Comparison of ENCODE assay signal across 8 cellular contexts in the genomic region with DNA sequence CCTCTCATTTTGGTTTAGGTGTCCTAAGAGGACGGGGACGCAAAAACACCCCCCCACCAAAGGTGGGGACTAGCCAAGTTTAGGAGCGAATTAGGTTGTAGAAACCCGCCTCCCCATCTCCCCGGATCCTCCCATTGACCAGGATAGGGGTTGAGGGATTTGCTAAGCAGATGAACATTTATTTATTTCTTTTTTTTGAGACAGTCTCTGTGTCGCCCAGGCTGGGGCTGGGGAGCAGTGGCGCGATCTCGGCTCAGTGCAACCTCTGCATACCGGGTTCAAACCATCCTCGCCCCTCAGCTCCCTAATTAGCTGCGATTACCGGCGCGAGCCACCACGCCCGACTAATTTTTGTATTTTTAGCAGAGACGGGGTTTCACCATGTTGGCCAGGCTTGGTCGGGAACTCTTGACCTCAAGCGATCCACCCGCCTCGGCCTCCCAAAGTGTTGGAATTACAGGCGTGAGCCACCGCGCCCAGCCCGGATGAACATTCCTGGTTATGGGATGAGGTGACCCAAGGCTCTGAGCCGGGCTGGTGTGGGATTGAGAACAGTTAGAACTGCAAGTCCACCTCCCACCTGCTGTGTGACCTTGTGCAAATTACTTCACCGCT. TPM values are rescaled to one million over a fixed set of nuclear protein-coding genes. Genes with fewer than 3 reads are reported as not detected.
DNase-seq lines count a peak whose midpoint lies in the region; ATAC-seq, FAIRE-seq and TF ChIP-seq lines count a peak whose summit lies in the region.

No MANE protein-coding gene starts in this region.

- POLR2A ChIA-PET in H1 (lab: Charles Lee; ENCODE audit: partially characterized antibody) = interaction anchor here (1.0 to 1.7 kb wide), 4 partner anchors 9 to 53 kb away, joined by 3 to 5 read pairs (median 4); no protein-coding TSS in a partner anchor

- peak; percentile 47 for DNase-seq in activated CD8-positive, alpha-beta memory T cell treated with anti-CD3 and anti-CD28 coated beads, Interleukin-2, amount 10 ng/mL, durations not matched to agents 7 days and 5 days
- no peak for DNase-seq in activated CD8-positive, alpha-beta memory T cell treated with anti-CD3 and anti-CD28 coated beads, Interleukin-2, amount 50 U/mL, for 48 hours
- peak; percentile 56 for DNase-seq in RPMI7951 (ENCODE audit: low read depth)
- DNase-seq in H1 (ENCODE audit: low read depth in 1 of 2, low spot score in 2 of 2) = peak in 1 of 2 experiments; percentile 45
- DNase-seq in cerebellar nuclear complex (lab: John Stamatoyannopoulos, UW) = no peak
- DNase-seq in H4 (ENCODE audit: low spot score) = no peak

- no peak for TF ChIP-seq POLR2A in H1 (IDR thresholded peaks at IDR 0.05; ENCODE audit: control extremely low read depth in 1 of 2, low read depth in 2 of 2, low read length in 2 of 2)

- no peaks in the 10 kb centered on the region for H3K9me3 ChIP-seq in H1 (ENCODE audit: insufficient read depth in 2 of 2, low read depth in 1 of 2, low read length in 1 of 2)
- no peaks in the 10 kb centered on the region for H3K9me3 ChIP-seq in mucosa of stomach (ENCODE audit: control insufficient read depth, low read length)

- H3K27ac ChIP-seq in H1 (ENCODE audit: low read depth, low read length) = peak overlapping the region; percentile 98

- H4K8ac ChIP-seq in H1 (ENCODE audit: extremely low read depth, insufficient read depth, low read length) = peak overlapping the region; percentile 99; the same call in 1 of the 2 replicates

- peak overlapping the region; percentile 69 for H4K5ac ChIP-seq in H1 (ENCODE audit: insufficient read length, low read depth, low read length)

- H4K20me1 ChIP-seq in H1 (replicated peaks in 1 of 2; ENCODE audit: control insufficient read depth in 1 of 2, insufficient read depth in 2 of 2, low read length in 2 of 2) = peaks cover 9 to 12% of the 10 kb centered on the region in 2 experiments

- CTCF ChIA-PET in activated CD8-positive, alpha-beta memory T cell treated with anti-CD3 and anti-CD28 coated beads, Interleukin-2, amount 10 ng/mL, durations not matched to agents 7 days and 5 days (lab: Charles Lee) = no interaction called here
- CTCF ChIA-PET in H1 (lab: Charles Lee; ENCODE audit: partially characterized antibody) = interaction anchor here (2.8 kb wide), 1 partner anchor 14 kb away, joined by 16 read pairs; no protein-coding TSS in a partner anchor

- H3K27ac Mint-ChIP-seq in activated CD8-positive, alpha-beta memory T cell treated with anti-CD3 and anti-CD28 coated beads, Interleukin-2, amount 10 ng/mL, durations not matched to agents 7 days and 5 days = peak overlapping the region; percentile 96

- H2AK5ac ChIP-seq in H1 (ENCODE audit: low read depth, low read length) = no peak overlapping the region; the same call in 1 of the 2 replicates

- H3K36me3 ChIP-seq in H1 (ENCODE audit: control insufficient read depth in 2 of 4, insufficient read depth in 4 of 4, low read length in 3 of 4) = peaks cover 4 to 18% (median 10%) of the 10 kb centered on the region in 4 experiments; a peak in 7 of 8 replicates
- no peaks in the 10 kb centered on the region for H3K36me3 ChIP-seq in mucosa of stomach (ENCODE audit: control insufficient read depth, insufficient read depth, low read length)

- H2BK12ac ChIP-seq in H1 (ENCODE audit: low read depth, low read length) = no peak overlapping the region; the same call in 1 of the 2 replicates

- H3K79me1 ChIP-seq in H1 (ENCODE audit: low read depth, low read length) = peaks cover 14% of the 10 kb centered on the region

- H3K4me1 ChIP-seq in H1 (replicated peaks in 1 of 4; ENCODE audit: control insufficient read depth in 3 of 4, insufficient read depth in 4 of 4, low read length in 3 of 4) (peaks cover 3 to 8% (median 5%) of the 10 kb centered on the region in 4 experiments), mucosa of stomach (ENCODE audit: control insufficient read depth, insufficient read depth, low read length) (peaks cover 23% of the 10 kb centered on the region)

- no peak for ATAC-seq in activated CD8-positive, alpha-beta memory T cell treated with anti-CD3 and anti-CD28 coated beads, Interleukin-2, amount 10 ng/mL, durations not matched to agents 7 days and 5 days
- no peak for ATAC-seq in GM18520 (IDR thresholded peaks at IDR 0.05; ENCODE audit: unreplicated experiment)

- no peak overlapping the region for H3K23ac ChIP-seq in H1 (ENCODE audit: insufficient read length)

- no peak for TF ChIP-seq RAD21 in H1 (IDR thresholded peaks at IDR 0.05 in 1 of 2, conservative IDR thresholded peaks at IDR 0.05 in 1 of 2; ENCODE audit: low read depth in 2 of 2, low read length in 2 of 2)

- no peaks in the 10 kb centered on the region for H3K27me3 ChIP-seq in H1 (replicated peaks in 1 of 4; ENCODE audit: control insufficient read depth in 3 of 4, extremely low read depth in 1 of 4, insufficient read depth in 3 of 4, low read length in 3 of 4)
- no peaks in the 10 kb centered on the region for H3K27me3 ChIP-seq in mucosa of stomach (ENCODE audit: control insufficient read depth, insufficient read depth, low read length)

- H3K4me1 Mint-ChIP-seq in activated CD8-positive, alpha-beta memory T cell treated with anti-CD3 and anti-CD28 coated beads, Interleukin-2, amount 10 ng/mL, durations not matched to agents 7 days and 5 days = peaks cover 26% of the 10 kb centered on the region

- no peak overlapping the region for H2AFZ ChIP-seq in H1 (ENCODE audit: low read length)

- no peak overlapping the region for H2BK15ac ChIP-seq in H1 (ENCODE audit: low read length)

- H2BK20ac ChIP-seq in H1 (ENCODE audit: low read length) = no peak overlapping the region

- FAIRE-seq in H1 (lab: Jason Lieb, UNC) = no peak

- peak overlapping the region; percentile 93 for H3K4ac ChIP-seq in H1 (replicated peaks; ENCODE audit: insufficient read length, low read depth, low read length)

- TF ChIP-seq CTCF in H1 (IDR thresholded peaks at IDR 0.05; ENCODE audit: control extremely low read depth in 1 of 3, insufficient read depth in 1 of 3, low read depth in 1 of 3, low read length in 3 of 3) = no peak

- peak overlapping the region; percentile 83 for H3K18ac ChIP-seq in H1 (ENCODE audit: extremely low read depth, low read length)

- H2BK5ac ChIP-seq in H1 (ENCODE audit: low read depth, low read length) = peak overlapping the region; percentile 98

- peaks cover 27 to 55% of the 10 kb centered on the region in 2 experiments for H3K79me2 ChIP-seq in H1 (ENCODE audit: control insufficient read depth in 1 of 2, insufficient read depth in 2 of 2, low read length in 2 of 2)

- H3K9ac ChIP-seq in H1 (replicated peaks in 1 of 4; ENCODE audit: extremely low read depth in 1 of 4, low read depth in 3 of 4, low read length in 3 of 4) (peak overlapping the region; percentile 75 to 98 (median 90)), mucosa of stomach (ENCODE audit: low read length) (peak overlapping the region; percentile 94)

- peaks cover 15% of the 10 kb centered on the region for H3K23me2 ChIP-seq in H1 (ENCODE audit: low read depth, low read length)

- H4K91ac ChIP-seq in H1 (replicated peaks; ENCODE audit: insufficient read length, low read length) = peak overlapping the region; percentile 48

- H3K56ac ChIP-seq in H1 (replicated peaks; ENCODE audit: insufficient read length, low read depth, low read length) = peak overlapping the region; percentile 92

- peak overlapping the region; percentile 67 for H3K14ac ChIP-seq in H1 (ENCODE audit: insufficient read length)

- no peak overlapping the region for H2BK120ac ChIP-seq in H1 (replicated peaks; ENCODE audit: low read depth, low read length)

- H3K36me3 Mint-ChIP-seq in activated CD8-positive, alpha-beta memory T cell treated with anti-CD3 and anti-CD28 coated beads, Interleukin-2, amount 10 ng/mL, durations not matched to agents 7 days and 5 days = peaks cover 41% of the 10 kb centered on the region

- peak overlapping the region; percentile 85 to 95 for H3K4me2 ChIP-seq in H1 (ENCODE audit: insufficient read depth in 1 of 2, low read depth in 2 of 2, low read length in 2 of 2)

- peak overlapping the region; percentile 86 for H3K4me3 Mint-ChIP-seq in activated CD8-positive, alpha-beta memory T cell treated with anti-CD3 and anti-CD28 coated beads, Interleukin-2, amount 10 ng/mL, durations not matched to agents 7 days and 5 days

- H3K9me3 Mint-ChIP-seq in activated CD8-positive, alpha-beta memory T cell treated with anti-CD3 and anti-CD28 coated beads, Interleukin-2, amount 10 ng/mL, durations not matched to agents 7 days and 5 days (ENCODE audit: low read depth) = peaks cover 4% of the 10 kb centered on the region

- H3K27me3 Mint-ChIP-seq in activated CD8-positive, alpha-beta memory T cell treated with anti-CD3 and anti-CD28 coated beads, Interleukin-2, amount 10 ng/mL, durations not matched to agents 7 days and 5 days = no peaks in the 10 kb centered on the region

- no peak for TF ChIP-seq EP300 in H1 (IDR thresholded peaks at IDR 0.05; ENCODE audit: borderline replicate concordance in 1 of 2, low read depth in 2 of 2, low read length in 2 of 2)

- H3K4me3 ChIP-seq in H1 (ENCODE audit: extremely low read depth in 1 of 4, insufficient read depth in 2 of 4, low read depth in 3 of 4, low read length in 4 of 4) (peak overlapping the region; percentile 71 to 95 (median 88)), mucosa of stomach (ENCODE audit: low read length) (peak overlapping the region; percentile 65)

- 10% methylated on average over 28 of the region's 28 CpGs; no CpG with 5 or more reads in 1 of the 2 experiments for WGBS in H1 (ENCODE audit: extremely low coverage in 1 of 2, insufficient coverage in 1 of 2, insufficient read length in 1 of 2, insufficient replicate concordance in 2 of 2, low coverage in 1 of 2, low lambda C conversion rate in 2 of 2, missing lambda C conversion rate in 1 of 2), 2 experiments

RNA-seq across cellular contexts. Expression of a gene that starts 0.9 kb away (rescaled TPM):
- 100 to 1,000 TPM; 168 to 207 TPM for total RNA-seq in activated CD8-positive, alpha-beta memory T cell treated with anti-CD3 and anti-CD28 coated beads, Interleukin-2, amount 10 ng/mL, durations not matched to agents 7 days and 5 days
- total RNA-seq in RPMI7951 (2014; rRNA removed; shearing (Covaris generic)) = 137 and 233 TPM in 2 replicates
- 378 and 382 TPM in 2 replicates for total RNA-seq in H1 (2021; fragmentation: NEBNext Ultra II Directional; extraction: Animal tissue kit (Norgen Biotek cat#: 25700))
- polyA plus RNA-seq in H1 (2011; rRNA removed) = 380 and 428 TPM in 2 replicates
- 289 TPM for polyA plus RNA-seq in H1 (2011; cell fraction: cytosol; rRNA removed)
- 373 TPM for polyA plus RNA-seq in H1 (2011; cell fraction: nucleus; rRNA removed)
- 423 to 640 TPM (median 550 TPM) in 4 replicates for polyA plus RNA-seq in H1 (2012, experiment 1 of 2)
- 425 TPM for polyA plus RNA-seq in H1 (2012, experiment 2 of 2)
- polyA plus RNA-seq in H1 (2013, experiment 1 of 2) = 133 TPM
- polyA plus RNA-seq in H1 (2013, experiment 2 of 2) = 118 TPM
- polyA minus RNA-seq in H1 (2011; rRNA and poly(A)+ RNA removed) = 389 and 467 TPM in 2 replicates
- 311 TPM for polyA minus RNA-seq in H1 (2011; cell fraction: cytosol; rRNA and poly(A)+ RNA removed)
- polyA minus RNA-seq in H1 (2011; cell fraction: nucleus; rRNA and poly(A)+ RNA removed) = 219 TPM
- total RNA-seq in H4 (2014; rRNA removed; shearing (Covaris generic)) = 225 and 236 TPM in 2 replicates

RNA-seq across cellular contexts. Expression of a gene that starts 19.4 kb away (rescaled TPM):
- total RNA-seq in activated CD8-positive, alpha-beta memory T cell treated with anti-CD3 and anti-CD28 coated beads, Interleukin-2, amount 10 ng/mL, durations not matched to agents 7 days and 5 days = 10 to 100 TPM; 12.6 to 14.6 TPM
- 5.9 and 7.7 TPM in 2 replicates for total RNA-seq in RPMI7951 (2014; rRNA removed; shearing (Covaris generic))
- total RNA-seq in H1 (2021; fragmentation: NEBNext Ultra II Directional; extraction: Animal tissue kit (Norgen Biotek cat#: 25700)) = 27.2 and 31.9 TPM in 2 replicates
- polyA plus RNA-seq in H1 (2011; rRNA removed) = 5.6 and 6.8 TPM in 2 replicates
- 5.6 TPM for polyA plus RNA-seq in H1 (2011; cell fraction: cytosol; rRNA removed)
- polyA plus RNA-seq in H1 (2011; cell fraction: nucleus; rRNA removed) = 24.0 TPM
- polyA plus RNA-seq in H1 (2012, experiment 1 of 2) = 13.4 to 26.7 TPM (median 14.4 TPM) in 4 replicates
- 9.3 TPM for polyA plus RNA-seq in H1 (2012, experiment 2 of 2)
- 24.7 TPM for polyA plus RNA-seq in H1 (2013, experiment 1 of 2)
- 21.6 TPM for polyA plus RNA-seq in H1 (2013, experiment 2 of 2)
- polyA minus RNA-seq in H1 (2011; rRNA and poly(A)+ RNA removed) = 25.2 and 31.2 TPM in 2 replicates
- 10.9 TPM for polyA minus RNA-seq in H1 (2011; cell fraction: cytosol; rRNA and poly(A)+ RNA removed)
- 28.6 TPM for polyA minus RNA-seq in H1 (2011; cell fraction: nucleus; rRNA and poly(A)+ RNA removed)
- total RNA-seq in H4 (2014; rRNA removed; shearing (Covaris generic)) = 3.4 and 8.4 TPM in 2 replicates

RNA-seq across cellular contexts. Expression of a gene that starts 51.0 kb away (rescaled TPM):
- 1 to 10 TPM; 6.8 to 7.8 TPM for total RNA-seq in activated CD8-positive, alpha-beta memory T cell treated with anti-CD3 and anti-CD28 coated beads, Interleukin-2, amount 10 ng/mL, durations not matched to agents 7 days and 5 days
- total RNA-seq in RPMI7951 (2014; rRNA removed; shearing (Covaris generic)) = 7.8 and 8.0 TPM in 2 replicates
- 40.2 and 40.5 TPM in 2 replicates for total RNA-seq in H1 (2021; fragmentation: NEBNext Ultra II Directional; extraction: Animal tissue kit (Norgen Biotek cat#: 25700))
- 3.5 and 5.7 TPM in 2 replicates for polyA plus RNA-seq in H1 (2011; rRNA removed)
- 7.3 TPM for polyA plus RNA-seq in H1 (2011; cell fraction: cytosol; rRNA removed)
- polyA plus RNA-seq in H1 (2011; cell fraction: nucleus; rRNA removed) = 9.4 TPM
- 14.1 to 26.9 TPM (median 18.7 TPM) in 4 replicates for polyA plus RNA-seq in H1 (2012, experiment 1 of 2)
- polyA plus RNA-seq in H1 (2012, experiment 2 of 2) = 1.4 TPM
- polyA plus RNA-seq in H1 (2013, experiment 1 of 2) = 15.4 TPM
- 13.2 TPM for polyA plus RNA-seq in H1 (2013, experiment 2 of 2)
- polyA minus RNA-seq in H1 (2011; rRNA and poly(A)+ RNA removed) = 30.0 and 41.0 TPM in 2 replicates
- 17.4 TPM for polyA minus RNA-seq in H1 (2011; cell fraction: cytosol; rRNA and poly(A)+ RNA removed)
- polyA minus RNA-seq in H1 (2011; cell fraction: nucleus; rRNA and poly(A)+ RNA removed) = 60.3 TPM
- total RNA-seq in H4 (2014; rRNA removed; shearing (Covaris generic)) = 12.4 and 14.0 TPM in 2 replicates

Comparison
In these comparisons a context has a peak if more than half of its experiments do, and no peak if none do; other contexts are left out.
1. DNase-seq: peak in activated CD8-positive, alpha-beta memory T cell treated with anti-CD3 and anti-CD28 coated beads, Interleukin-2, amount 10 ng/mL, durations not matched to agents 7 days and 5 days (single experiment) and RPMI7951 (single experiment); none in activated CD8-positive, alpha-beta memory T cell treated with anti-CD3 and anti-CD28 coated beads, Interleukin-2, amount 50 U/mL, for 48 hours (single experiment), cerebellar nuclear complex (0 of 2) and H4 (single experiment).